In the genomic region with DNA sequence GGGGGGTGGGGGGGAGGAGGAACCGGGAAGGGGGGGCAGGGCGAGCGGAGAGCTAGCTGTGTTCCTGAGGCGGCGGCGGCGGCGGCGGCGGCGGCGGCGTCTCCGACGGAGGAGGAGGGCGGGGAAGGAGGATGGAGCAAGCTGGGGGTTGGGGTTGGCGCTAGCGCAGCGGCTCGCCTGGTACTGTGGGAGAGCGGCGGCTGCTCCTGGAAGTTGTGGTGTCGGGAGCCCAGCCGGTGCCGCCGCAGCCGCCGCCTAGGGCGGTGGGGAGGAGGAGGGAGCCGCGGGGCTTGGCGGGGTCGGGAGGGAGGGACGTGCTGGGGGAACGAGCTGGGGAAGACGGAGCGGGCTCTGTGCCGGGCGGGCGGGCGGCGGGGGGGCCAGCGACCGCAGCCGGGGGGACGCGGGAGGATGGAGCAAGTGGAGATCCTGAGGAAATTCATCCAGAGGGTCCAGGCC, we compare ENCODE assay signal across 8 cellular contexts. TPM values are rescaled to one million over a fixed set of nuclear protein-coding genes. Genes with fewer than 3 reads are reported as not detected.
DNase-seq lines count a peak whose midpoint lies in the region; TF ChIP-seq lines count a peak whose summit lies in the region.

A gene (plus strand): TSS at position 160 of the 459 bp plus-strand sequence. CDS start 252 bp downstream, at position 412.

- peaks cover 35% of the 10 kb centered on the region for H4K20me1 ChIP-seq in smooth muscle cell (ENCODE audit: low read depth)

- peaks cover 46 to 51% of the 10 kb centered on the region in 2 donors for H3K4me1 Mint-ChIP-seq in immature natural killer cell

- H3K4me3 ChIP-seq in smooth muscle cell: peak within 1 kb of the TSS; percentile 93

- H3K36me3 ChIP-seq in smooth muscle cell (ENCODE audit: low read depth): no peaks in the 10 kb centered on the region

- in situ Hi-C loops in GM13976 (cut with MboI; ENCODE audit: low sequenced_read_pairs, unreplicated experiment): no loop called here

- H3K4me3 Mint-ChIP-seq in immature natural killer cell: peak within 1 kb of the TSS; percentile 96 to 98 (median 98)

- peak within 1 kb of the TSS; percentile 90 for H2AFZ ChIP-seq in smooth muscle cell (ENCODE audit: low read depth)

- CTCF ChIA-PET in HEK293T (lab: Yijun Ruan, JAX): no interaction called here

- no peaks in the 10 kb centered on the region for H3K9me3 ChIP-seq in smooth muscle cell (replicated peaks; ENCODE audit: low read depth)

- H3K79me2 ChIP-seq in smooth muscle cell (ENCODE audit: low read depth): peaks cover 49% of the 10 kb centered on the region

- H3K4me2 ChIP-seq in smooth muscle cell: peak within 1 kb of the TSS; percentile 92

- peak within 1 kb of the TSS; percentile 90 for H3K9ac ChIP-seq in smooth muscle cell (ENCODE audit: low read depth)

- no peak for TF ChIP-seq CTCF in smooth muscle cell (IDR thresholded peaks at IDR 0.05; ENCODE audit: borderline replicate concordance, insufficient read depth, poor library complexity, severe bottlenecking)
- TF ChIP-seq CTCF in GM13976 (IDR thresholded peaks at IDR 0.05; ENCODE audit: borderline replicate concordance, control extremely low read depth, extremely low read depth, insufficient read depth, missing control alignments): no peak

- H3K4me1 ChIP-seq in smooth muscle cell (ENCODE audit: low read depth): peaks cover 22% of the 10 kb centered on the region

- POLR2A ChIA-PET in HEK293T (lab: Yijun Ruan, JAX): interaction anchor here (0.5 to 2.0 kb wide), 5 partner anchors 9 to 108 kb away, joined by 3 to 9 read pairs (median 3); no protein-coding TSS in a partner anchor

- H3K36me3 Mint-ChIP-seq in immature natural killer cell: no peaks in the 10 kb centered on the region

- H3K27me3 ChIP-seq in smooth muscle cell (ENCODE audit: low read depth): no peaks in the 10 kb centered on the region

- peaks cover 0 to 2% (median 0%) of the 10 kb centered on the region in 6 donors for H3K9me3 Mint-ChIP-seq in immature natural killer cell

- DNase-seq in DMS 273 (lab: John Stamatoyannopoulos, UW; ENCODE audit: unreplicated experiment): peak; percentile 96
- DNase-seq in DMS 273 treated with DMSO at 0.1 percent for 48 hours (lab: John Stamatoyannopoulos, UW): no peak
- DNase-seq in HEK293T (ENCODE audit: extremely low spot score): peak; percentile 67
- DNase-seq in NCI-H2081 (lab: John Stamatoyannopoulos, UW): peak; percentile 88 to 89
- DNase-seq in brain pericyte (ENCODE audit: low read depth, low spot score): peak; percentile 32
- DNase-seq in immature natural killer cell: no peak
- no peak for DNase-seq in smooth muscle cell (lab: John Stamatoyannopoulos, UW; ENCODE audit: unreplicated experiment)
- DNase-seq in GM13976 (ENCODE audit: low spot score): no peak

- 0% methylated on average over 17 of the region's 47 CpGs for WGBS in smooth muscle cell (ENCODE audit: low lambda C conversion rate)

- peak within 1 kb of the TSS; percentile 70 to 97 (median 97) for H3K27ac Mint-ChIP-seq in immature natural killer cell

- H3K27me3 Mint-ChIP-seq in immature natural killer cell (ENCODE audit: low read depth in 3 of 3): peaks cover 18 to 35% (median 18%) of the 10 kb centered on the region in 3 donors

- peaks cover 9% of the 10 kb centered on the region for H3F3A ChIP-seq in smooth muscle cell (ENCODE audit: low read depth)

- H3K27ac ChIP-seq in smooth muscle cell (ENCODE audit: low read depth): peak within 1 kb of the TSS; percentile 91

TF ChIP-seq in HEK293T, 16 proteins besides CTCF, POLR2A, EP300 and RAD21:
- TF ChIP-seq, protein P1, sequence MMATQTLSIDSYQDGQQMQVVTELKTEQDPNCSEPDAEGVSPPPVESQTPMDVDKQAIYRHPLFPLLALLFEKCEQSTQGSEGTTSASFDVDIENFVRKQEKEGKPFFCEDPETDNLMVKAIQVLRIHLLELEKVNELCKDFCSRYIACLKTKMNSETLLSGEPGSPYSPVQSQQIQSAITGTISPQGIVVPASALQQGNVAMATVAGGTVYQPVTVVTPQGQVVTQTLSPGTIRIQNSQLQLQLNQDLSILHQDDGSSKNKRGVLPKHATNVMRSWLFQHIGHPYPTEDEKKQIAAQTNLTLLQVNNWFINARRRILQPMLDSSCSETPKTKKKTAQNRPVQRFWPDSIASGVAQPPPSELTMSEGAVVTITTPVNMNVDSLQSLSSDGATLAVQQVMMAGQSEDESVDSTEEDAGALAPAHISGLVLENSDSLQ (IDR thresholded peaks at IDR 0.05): no peak
- TF ChIP-seq L3MBTL2 (conservative IDR thresholded peaks at IDR 0.05): no peak
- TF ChIP-seq CTBP1 (IDR thresholded peaks at IDR 0.05; ENCODE audit: borderline replicate concordance): no peak
- TF ChIP-seq ELF4 (IDR thresholded peaks at IDR 0.05): no peak
TF ChIP-seq in HEK293T: peak in this region for 0.

RNA-seq across cellular contexts. Expression of the gene that starts here (rescaled TPM):
- polyA plus RNA-seq in immature natural killer cell (10 to 100 TPM; 26.4 to 52.7 (median 44.4) TPM), smooth muscle cell (12.3 and 20.7 TPM in 2 replicates)
- total RNA-seq in smooth muscle cell: 82.9 and 85.2 TPM in 2 replicates

Comparison
In these comparisons a context has a peak if more than half of its experiments do, and no peak if none do; other contexts are left out.
1. DNase-seq: peak in DMS 273 (single experiment), HEK293T (single experiment), NCI-H2081 (2 of 2) and brain pericyte (single experiment); none in DMS 273 treated with DMSO at 0.1 percent for 48 hours (single experiment), immature natural killer cell (0 of 3), smooth muscle cell (single experiment) and GM13976 (single experiment).